Comparison of ENCODE assay signal across 13 cellular contexts in genomic region chr2:14631676-14632075, GRCh38. TPM values are rescaled to one million over a fixed set of nuclear protein-coding genes. Genes with fewer than 3 reads are reported as not detected.
DNase-seq lines count a peak whose midpoint lies in the region; ATAC-seq, FAIRE-seq and TF ChIP-seq lines count a peak whose summit lies in the region.
"Had no signal": no experiment of that assay in that cellular context is flagged by ENCODE, and none has a peak within 500 bp of the region (broad histone marks: within the 10 kb centered on the region; RNA-seq: fewer than 3 reads in every experiment).

No MANE protein-coding gene starts in this region.

- H3K79me2 ChIP-seq in GM23338 (replicated peaks; ENCODE audit: insufficient read depth) = no peaks in the 10 kb centered on the region
- H3K79me2 ChIP-seq in keratinocyte (ENCODE audit: control insufficient read depth, insufficient read depth, low read length) = no peaks in the 10 kb centered on the region

- H3K36me3 Mint-ChIP-seq in GM23338 (ENCODE audit: low read depth) = no peaks in the 10 kb centered on the region; the same call in 2 of the 3 replicates
- H3K36me3 Mint-ChIP-seq: activated naive CD8-positive, alpha-beta T cell treated with anti-CD3 and anti-CD28 coated beads, Interleukin-2, amount 10 ng/mL, durations not matched to agents 7 days and 5 days; CD14-positive monocyte had no signal

- no peak overlapping the region for H3K27ac ChIP-seq in GM23338 (ENCODE audit: low read depth)
- no peak overlapping the region for H3K27ac ChIP-seq in breast epithelium
- no peak overlapping the region for H3K27ac ChIP-seq in keratinocyte (ENCODE audit: control insufficient read depth, insufficient read depth, low read length)
- H3K27ac ChIP-seq in rectal smooth muscle tissue (ENCODE audit: low read depth, low read length) = no peak overlapping the region

- H3K4me1 ChIP-seq in GM23338 (ENCODE audit: insufficient read depth) (peaks cover 14% of the 10 kb centered on the region), breast epithelium (no peaks in the 10 kb centered on the region), keratinocyte (ENCODE audit: control insufficient read depth, extremely low read depth, insufficient read depth, low read length) (peaks cover 30% of the 10 kb centered on the region), rectal smooth muscle tissue (ENCODE audit: control insufficient read depth, insufficient read depth, low read length) (peaks cover 8% of the 10 kb centered on the region)

- peaks cover 22% of the 10 kb centered on the region for H3K4me1 Mint-ChIP-seq in GM23338
- H3K4me1 Mint-ChIP-seq: CD14-positive monocyte had no signal

- peaks cover 48% of the 10 kb centered on the region for H3K27me3 Mint-ChIP-seq in GM23338 (ENCODE audit: insufficient read depth, low read depth, poor library complexity)

- no peak for ATAC-seq in GM23338

- dilution Hi-C loops in keratinocyte (cut with MboI; ENCODE audit: extremely low pct_ligation_motif_present, low sequenced_read_pairs) = no loop called here

- TF ChIP-seq CTCF in GM23338 (conservative IDR thresholded peaks at IDR 0.05; ENCODE audit: low read depth in 2 of 2) (no peak), breast epithelium (IDR thresholded peaks at IDR 0.05) (no peak), keratinocyte (optimal IDR thresholded peaks at IDR 0.05 in 1 of 3, IDR thresholded peaks at IDR 0.05 in 1 of 3, conservative IDR thresholded peaks at IDR 0.05 in 1 of 3; ENCODE audit: extremely low read depth in 1 of 3, insufficient read depth in 2 of 3, low read length in 3 of 3) (no peak)

- intact Hi-C loops in breast epithelium (cut with DNase I; ENCODE audit: low total_unique reads) = no loop called here

- no peak for FAIRE-seq in keratinocyte (lab: Jason Lieb, UNC)

- H3K27me3 ChIP-seq in GM23338 (ENCODE audit: insufficient read depth) (peaks cover 71% of the 10 kb centered on the region), breast epithelium (no peaks in the 10 kb centered on the region), keratinocyte (ENCODE audit: control insufficient read depth, extremely low read depth, insufficient read depth, low read length) (peaks cover 12% of the 10 kb centered on the region), rectal smooth muscle tissue (ENCODE audit: control insufficient read depth, insufficient read depth, low read length) (peaks cover 6% of the 10 kb centered on the region)

- H3K9me2 ChIP-seq in GM23338 (ENCODE audit: insufficient read depth) = no peaks in the 10 kb centered on the region

- H3K4me2 ChIP-seq in GM23338 (peak overlapping the region; percentile 97), keratinocyte (ENCODE audit: control insufficient read depth, extremely low read depth, insufficient read depth, low read depth, low read length) (peak overlapping the region; percentile 81)

- H4K20me1 ChIP-seq in GM23338 (replicated peaks; ENCODE audit: insufficient read depth) (no peaks in the 10 kb centered on the region), keratinocyte (ENCODE audit: control insufficient read depth, extremely low read depth, insufficient read depth, low read length) (no peaks in the 10 kb centered on the region)

- TF ChIP-seq POLR2A in breast epithelium (IDR thresholded peaks at IDR 0.05) = no peak

- H3K9ac ChIP-seq in keratinocyte (ENCODE audit: control insufficient read depth, extremely low read depth, insufficient read depth, low read length) (peak overlapping the region; percentile 66), rectal smooth muscle tissue (ENCODE audit: low read length) (peak overlapping the region; percentile 52)

- in situ Hi-C loops in ACHN (cut with HindIII; ENCODE audit: low pct_ligation_motif_present, low pct_unique_long_range_greater_than_20kb, low sequenced_read_pairs) = no loop called here

- no peaks in the 10 kb centered on the region for H3K9me1 ChIP-seq in keratinocyte (ENCODE audit: control insufficient read depth, extremely low read depth, insufficient read depth, low read length)

- H3K9me3 Mint-ChIP-seq in GM23338 = no peaks in the 10 kb centered on the region

- DNase-seq in GM23338 (ENCODE audit: low spot score) = no peak
- DNase-seq in breast epithelium (ENCODE audit: low spot score in 2 of 2) = no peak
- DNase-seq in keratinocyte (ENCODE audit: low read depth, low spot score) = no peak
- DNase-seq in middle frontal gyrus (ENCODE audit: extremely low spot score, low spot score) = no peak
- DNase-seq in NCI-H510A treated with DMSO at 0.1 percent for 48 hours (lab: John Stamatoyannopoulos, UW) = no peak
- DNase-seq in ACHN = no peak
- no peak for DNase-seq in SKM-1 treated with dmso at 0.1 percent for 144 hours (lab: John Stamatoyannopoulos, UW; ENCODE audit: unreplicated experiment)
- DNase-seq: activated CD4-positive, alpha-beta T cell treated with anti-CD3 and anti-CD28 coated beads, Interleukin-2, amount 50 U/mL, for 1 hour; effector CD8-positive, alpha-beta T cell had no signal

- peak overlapping the region; percentile 90 for H2AFZ ChIP-seq in GM23338
- peak overlapping the region; percentile 66 for H2AFZ ChIP-seq in keratinocyte (ENCODE audit: control insufficient read depth, low read length)

- H3K9me3 ChIP-seq in breast epithelium = no peaks in the 10 kb centered on the region
- H3K9me3 ChIP-seq in keratinocyte (ENCODE audit: control insufficient read depth, low read depth, low read length) = no peaks in the 10 kb centered on the region
- H3K9me3 ChIP-seq: upper lobe of left lung had no signal

- H3K4me3 ChIP-seq in GM23338 (peak overlapping the region; percentile 77), breast epithelium (peak overlapping the region in 2 of 3 donors; percentile 70 to 77), keratinocyte (ENCODE audit: control insufficient read depth in 2 of 3, extremely low read depth in 1 of 3, insufficient read depth in 2 of 3, low read depth in 1 of 3, low read length in 3 of 3) (peak overlapping the region; percentile 67 to 84 (median 84)), rectal smooth muscle tissue (ENCODE audit: low read length) (peak overlapping the region; percentile 52)

- peak overlapping the region; percentile 69 for H3K4me3 Mint-ChIP-seq in GM23338
- H3K4me3 Mint-ChIP-seq: activated naive CD8-positive, alpha-beta T cell treated with anti-CD3 and anti-CD28 coated beads, Interleukin-2, amount 10 ng/mL, durations not matched to agents 7 days and 5 days had no signal

- no peak overlapping the region for H3K27ac Mint-ChIP-seq in GM23338
- H3K27ac Mint-ChIP-seq: activated naive CD8-positive, alpha-beta T cell treated with anti-CD3 and anti-CD28 coated beads, Interleukin-2, amount 10 ng/mL, durations not matched to agents 7 days and 5 days; CD14-positive monocyte had no signal

- no peaks in the 10 kb centered on the region for H3F3A ChIP-seq in GM23338 (replicated peaks; ENCODE audit: low read depth)

- H3K36me3 ChIP-seq in GM23338 (ENCODE audit: insufficient read depth) (no peaks in the 10 kb centered on the region), breast epithelium (no peaks in the 10 kb centered on the region), keratinocyte (ENCODE audit: control insufficient read depth in 2 of 2, extremely low read depth in 1 of 2, insufficient read depth in 2 of 2, low read length in 2 of 2) (peaks cover 0 to 1% of the 10 kb centered on the region in 2 experiments), rectal smooth muscle tissue (ENCODE audit: control insufficient read depth, insufficient read depth, low read length) (no peaks in the 10 kb centered on the region)
- H3K36me3 ChIP-seq: upper lobe of left lung had no signal

TF ChIP-seq in GM23338, 12 proteins besides CTCF, POLR2A, EP300 and RAD21 (continues in another document):
- TF ChIP-seq EZH2 (IDR thresholded peaks at IDR 0.05; ENCODE audit: low read depth, unreplicated experiment) (no peak), JUNB (IDR thresholded peaks at IDR 0.05; ENCODE audit: unreplicated experiment) (no peak), EZH2phosphoT487 (IDR thresholded peaks at IDR 0.05; ENCODE audit: unreplicated experiment) (no peak), STAT1 (IDR thresholded peaks at IDR 0.05; ENCODE audit: unreplicated experiment) (no peak), ZNF114 (CRISPR knock-in tag; IDR thresholded peaks at IDR 0.05) (no peak)

RNA-seq across cellular contexts. Expression of gene LRATD1, which starts 0.8 kb away (rescaled TPM):
- total RNA-seq in GM23338 (2014; rRNA removed; shearing (Covaris generic)) = 3.5 and 5.7 TPM in 2 replicates
- polyA plus RNA-seq in GM23338 (2016; fragmentation: Nextera tagmentation; extraction: Ambion mirVana) = 1.8 and 2.7 TPM in 2 replicates
- total RNA-seq in breast epithelium = 1 to 10 TPM; 1.6 to 10.0 (median 4.9) TPM
- polyA plus RNA-seq in keratinocyte = 4.3 to 5.4 TPM (median 4.6 TPM) in 3 replicates
- polyA plus RNA-seq in keratinocyte (2011; ENCODE audit: low read depth) = 3.6 TPM
- 4.7 and 4.8 TPM in 2 replicates for polyA plus RNA-seq in keratinocyte (2011; cell fraction: cytosol; rRNA removed)
- polyA plus RNA-seq in keratinocyte (2011; cell fraction: nucleus; rRNA removed) = 11.7 and 12.9 TPM in 2 replicates
- 6.0 and 12.9 TPM in 2 replicates for polyA plus RNA-seq in keratinocyte (2012; ENCODE audit: low replicate concordance)
- polyA minus RNA-seq in keratinocyte = 1.8 to 4.2 TPM (median 3.8 TPM) in 3 replicates
- polyA minus RNA-seq in keratinocyte (2011; cell fraction: cytosol; rRNA and poly(A)+ RNA removed) = 6.7 TPM
- 8.9 and 9.3 TPM in 2 replicates for polyA minus RNA-seq in keratinocyte (2011; cell fraction: nucleus; rRNA and poly(A)+ RNA removed)
- total RNA-seq: activated naive CD8-positive, alpha-beta T cell treated with anti-CD3 and anti-CD28 coated beads, Interleukin-2, amount 10 ng/mL, durations not matched to agents 7 days and 5 days had no signal
- polyA plus RNA-seq: CD14-positive monocyte had no signal
